11 cellular contexts compared by ENCODE assay signal in genomic region chr4:168551945-168552695, GRCh38. TPM values are rescaled to one million over a fixed set of nuclear protein-coding genes. Genes with fewer than 3 reads are reported as not detected.
DNase-seq lines count a peak whose midpoint lies in the region; ATAC-seq, FAIRE-seq and TF ChIP-seq lines count a peak whose summit lies in the region.
"Had no signal": no experiment of that assay in that cellular context is flagged by ENCODE, and none has a peak within 500 bp of the region (broad histone marks: within the 10 kb centered on the region; RNA-seq: fewer than 3 reads in every experiment).

No MANE protein-coding gene starts in this region.

- no peak for FAIRE-seq in RCC 7860 (lab: Jason Lieb, UNC)
- FAIRE-seq: GM18507 had no signal

- no peaks in the 10 kb centered on the region for H3K36me3 ChIP-seq in left lung

- H3K4me3 ChIP-seq in GM12875 (ENCODE audit: low read depth, low read length), result no peak overlapping the region
- H3K4me3 ChIP-seq in left lung, result no peak overlapping the region

- ATAC-seq in foreskin keratinocyte (peak; percentile 37), left lung (no peak), GM19463 (IDR thresholded peaks at IDR 0.05; ENCODE audit: unreplicated experiment) (no peak)

- H3K27me3 ChIP-seq in foreskin keratinocyte (no peaks in the 10 kb centered on the region), left lung (no peaks in the 10 kb centered on the region)

- intact Hi-C loops in left lung (cut with DNase I), result no loop called here

- H3K4me1 ChIP-seq in foreskin keratinocyte, result peaks cover 27% of the 10 kb centered on the region
- H3K4me1 ChIP-seq in left lung, result no peaks in the 10 kb centered on the region

- H3K27ac ChIP-seq in C4-2B (no peak overlapping the region), foreskin keratinocyte (peak overlapping the region; percentile 56), left lung (no peak overlapping the region)

- H3K9me3 ChIP-seq in left lung, result no peaks in the 10 kb centered on the region

- TF ChIP-seq CTCF in C4-2B (conservative IDR thresholded peaks at IDR 0.05) (peak; percentile 13; the same call in 1 of the 2 replicates), GM12875 (IDR thresholded peaks at IDR 0.05; ENCODE audit: borderline replicate concordance, insufficient read depth, low read depth, low read length) (peak; percentile 6; the same call in 1 of the 2 replicates), foreskin keratinocyte (conservative IDR thresholded peaks at IDR 0.05) (peak; percentile 57), left lung (IDR thresholded peaks at IDR 0.05) (peak in 1 of 2 donors; percentile 7)

- peak; percentile 41 for DNase-seq in RCC 7860 (ENCODE audit: low spot score)
- no peak for DNase-seq in foreskin keratinocyte
- DNase-seq in NCI-H128 (lab: John Stamatoyannopoulos, UW; ENCODE audit: unreplicated experiment), result no peak
- no peak for DNase-seq in NCI-H2196 treated with DMSO at 0.1 percent for 48 hours (lab: John Stamatoyannopoulos, UW; ENCODE audit: unreplicated experiment)
- DNase-seq in left lung, result no peak
- DNase-seq: activated CD8-positive, alpha-beta memory T cell treated with anti-CD3 and anti-CD28 coated beads, Interleukin-2, amount 50 U/mL, for 48 hours; NK-92 treated with Interleukin-12 subunit alpha and Interleukin-12 subunit beta, amount 100 ng/mL, for 24 hours had no signal

RNA-seq across cellular contexts. Expression of gene PALLD, which starts 55.3 kb away (rescaled TPM):
- 166 and 202 TPM in 2 replicates for total RNA-seq in foreskin keratinocyte
- polyA plus RNA-seq in foreskin keratinocyte, result 58.4 and 88.0 TPM in 2 replicates
- 100 to 1,000 TPM in 1 of 2 donors, 10 to 100 TPM in 1; 80.4 to 194 TPM for total RNA-seq in left lung
